8 cellular contexts compared by ENCODE assay signal in genomic region chr1:236064674-236065508, GRCh38. TPM values are rescaled to one million over a fixed set of nuclear protein-coding genes. Genes with fewer than 3 reads are reported as not detected.
DNase-seq lines count a peak whose midpoint lies in the region; ATAC-seq and TF ChIP-seq lines count a peak whose summit lies in the region.

TSS of gene NID1 (minus strand) at chr1:236065090. CDS start at chr1:236065079, 11 bp downstream.

- no peaks in the 10 kb centered on the region for H3K9me3 Mint-ChIP-seq in activated CD8-positive, alpha-beta memory T cell treated with anti-CD3 and anti-CD28 coated beads, Interleukin-2, amount 10 ng/mL, durations not matched to agents 7 days and 5 days (ENCODE audit: low read depth)
- no peaks in the 10 kb centered on the region for H3K9me3 Mint-ChIP-seq in memory B cell

- TF ChIP-seq EP300 in Ishikawa (IDR thresholded peaks at IDR 0.05; ENCODE audit: borderline replicate concordance): no peak

- peak; percentile 67 for ATAC-seq in activated CD8-positive, alpha-beta memory T cell treated with anti-CD3 and anti-CD28 coated beads, Interleukin-2, amount 10 ng/mL, durations not matched to agents 7 days and 5 days
- ATAC-seq in memory B cell (ENCODE audit: low read depth): no peak

- in situ Hi-C loops in endometrial microvascular endothelial cells (cut with HindIII; ENCODE audit: inconsistent ontology term, low pct_unique_long_range_greater_than_20kb, low sequenced_read_pairs): no loop called here

- peak within 1 kb of the TSS; percentile 40 for H3K27ac ChIP-seq in substantia nigra (ENCODE audit: low read depth, low read length, poor library complexity, severe bottlenecking)

- peaks cover 49% of the 10 kb centered on the region for H3K27me3 Mint-ChIP-seq in activated CD8-positive, alpha-beta memory T cell treated with anti-CD3 and anti-CD28 coated beads, Interleukin-2, amount 10 ng/mL, durations not matched to agents 7 days and 5 days
- H3K27me3 Mint-ChIP-seq in memory B cell: peaks cover 9% of the 10 kb centered on the region

- H3K4me3 Mint-ChIP-seq in activated CD8-positive, alpha-beta memory T cell treated with anti-CD3 and anti-CD28 coated beads, Interleukin-2, amount 10 ng/mL, durations not matched to agents 7 days and 5 days: peak within 1 kb of the TSS; percentile 41
- peak within 1 kb of the TSS; percentile 67 for H3K4me3 Mint-ChIP-seq in memory B cell

- no peak within 1 kb of the TSS for H3K27ac Mint-ChIP-seq in activated CD8-positive, alpha-beta memory T cell treated with anti-CD3 and anti-CD28 coated beads, Interleukin-2, amount 10 ng/mL, durations not matched to agents 7 days and 5 days
- H3K27ac Mint-ChIP-seq in memory B cell: peak within 1 kb of the TSS; percentile 38

- H3K36me3 Mint-ChIP-seq in activated CD8-positive, alpha-beta memory T cell treated with anti-CD3 and anti-CD28 coated beads, Interleukin-2, amount 10 ng/mL, durations not matched to agents 7 days and 5 days: no peaks in the 10 kb centered on the region
- H3K36me3 Mint-ChIP-seq in memory B cell: no peaks in the 10 kb centered on the region

- H3K4me1 Mint-ChIP-seq in activated CD8-positive, alpha-beta memory T cell treated with anti-CD3 and anti-CD28 coated beads, Interleukin-2, amount 10 ng/mL, durations not matched to agents 7 days and 5 days: peaks cover 20% of the 10 kb centered on the region
- peaks cover 11% of the 10 kb centered on the region for H3K4me1 Mint-ChIP-seq in memory B cell

- CTCF ChIA-PET in activated CD8-positive, alpha-beta memory T cell treated with anti-CD3 and anti-CD28 coated beads, Interleukin-2, amount 10 ng/mL, durations not matched to agents 7 days and 5 days (lab: Charles Lee): interaction anchor here (0.9 to 1.9 kb wide), 3 partner anchors 28 to 92 kb away, joined by 3 to 5 read pairs (median 4); no protein-coding TSS in a partner anchor

- no peak for TF ChIP-seq RAD21 in Ishikawa (IDR thresholded peaks at IDR 0.05; ENCODE audit: low read depth)

- DNase-seq in SIG-M5 treated with dmso at 0.1 percent for 504 hours (lab: John Stamatoyannopoulos, UW; ENCODE audit: unreplicated experiment) (peak; percentile 17), SIG-M5 (lab: John Stamatoyannopoulos, UW) (no peak), memory B cell (ENCODE audit: low spot score in 2 of 2) (peak in 1 of 2 donors; percentile 48), substantia nigra (lab: John Stamatoyannopoulos, UW) (peak in 38 of 49 donors; percentile 11 to 80 (median 44)), UCSD-AML1 (lab: John Stamatoyannopoulos, UW; ENCODE audit: unreplicated experiment) (no peak)
- peak; percentile 45 for DNase-seq in activated CD8-positive, alpha-beta memory T cell treated with anti-CD3 and anti-CD28 coated beads, Interleukin-2, amount 10 ng/mL, durations not matched to agents 7 days and 5 days

TF ChIP-seq in Ishikawa, 13 proteins besides CTCF, POLR2A, EP300 and RAD21:
- TF ChIP-seq NFIC (IDR thresholded peaks at IDR 0.05) (no peak), YY1 (IDR thresholded peaks at IDR 0.05; ENCODE audit: low read depth) (0 out of 2 replicates have a peak, but pooled peaks have one; percentile 38), EGR1 (IDR thresholded peaks at IDR 0.05) (no peak), TCF12 (IDR thresholded peaks at IDR 0.05; ENCODE audit: low read depth) (no peak), FOXM1 (IDR thresholded peaks at IDR 0.05; ENCODE audit: borderline replicate concordance, low read depth) (no peak), CREB1 (IDR thresholded peaks at IDR 0.05; ENCODE audit: low read depth) (no peak), TAF1 (IDR thresholded peaks at IDR 0.05; ENCODE audit: low read depth) (no peak), MAX (IDR thresholded peaks at IDR 0.05) (peak; percentile 44; the same call in 1 of the 2 replicates), TEAD4 (IDR thresholded peaks at IDR 0.05) (no peak), CEBPB (IDR thresholded peaks at IDR 0.05) (no peak)
- TF ChIP-seq, protein P1, sequence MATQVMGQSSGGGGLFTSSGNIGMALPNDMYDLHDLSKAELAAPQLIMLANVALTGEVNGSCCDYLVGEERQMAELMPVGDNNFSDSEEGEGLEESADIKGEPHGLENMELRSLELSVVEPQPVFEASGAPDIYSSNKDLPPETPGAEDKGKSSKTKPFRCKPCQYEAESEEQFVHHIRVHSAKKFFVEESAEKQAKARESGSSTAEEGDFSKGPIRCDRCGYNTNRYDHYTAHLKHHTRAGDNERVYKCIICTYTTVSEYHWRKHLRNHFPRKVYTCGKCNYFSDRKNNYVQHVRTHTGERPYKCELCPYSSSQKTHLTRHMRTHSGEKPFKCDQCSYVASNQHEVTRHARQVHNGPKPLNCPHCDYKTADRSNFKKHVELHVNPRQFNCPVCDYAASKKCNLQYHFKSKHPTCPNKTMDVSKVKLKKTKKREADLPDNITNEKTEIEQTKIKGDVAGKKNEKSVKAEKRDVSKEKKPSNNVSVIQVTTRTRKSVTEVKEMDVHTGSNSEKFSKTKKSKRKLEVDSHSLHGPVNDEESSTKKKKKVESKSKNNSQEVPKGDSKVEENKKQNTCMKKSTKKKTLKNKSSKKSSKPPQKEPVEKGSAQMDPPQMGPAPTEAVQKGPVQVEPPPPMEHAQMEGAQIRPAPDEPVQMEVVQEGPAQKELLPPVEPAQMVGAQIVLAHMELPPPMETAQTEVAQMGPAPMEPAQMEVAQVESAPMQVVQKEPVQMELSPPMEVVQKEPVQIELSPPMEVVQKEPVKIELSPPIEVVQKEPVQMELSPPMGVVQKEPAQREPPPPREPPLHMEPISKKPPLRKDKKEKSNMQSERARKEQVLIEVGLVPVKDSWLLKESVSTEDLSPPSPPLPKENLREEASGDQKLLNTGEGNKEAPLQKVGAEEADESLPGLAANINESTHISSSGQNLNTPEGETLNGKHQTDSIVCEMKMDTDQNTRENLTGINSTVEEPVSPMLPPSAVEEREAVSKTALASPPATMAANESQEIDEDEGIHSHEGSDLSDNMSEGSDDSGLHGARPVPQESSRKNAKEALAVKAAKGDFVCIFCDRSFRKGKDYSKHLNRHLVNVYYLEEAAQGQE (IDR thresholded peaks at IDR 0.05; ENCODE audit: low read depth): no peak
TF ChIP-seq in Ishikawa: peak in this region for 2.

RNA-seq across cellular contexts. Expression of gene NID1, which starts in this region (rescaled TPM):
- total RNA-seq in activated CD8-positive, alpha-beta memory T cell treated with anti-CD3 and anti-CD28 coated beads, Interleukin-2, amount 10 ng/mL, durations not matched to agents 7 days and 5 days: under 1 TPM; 0.38 to 0.52 TPM
- total RNA-seq in endometrial microvascular endothelial cells (ENCODE audit: inconsistent ontology term): 31.2 TPM

Comparison
In these comparisons a context has a peak if more than half of its experiments do, and no peak if none do; other contexts are left out.
1. RNA of gene NID1 (total RNA-seq): 31.2 TPM in endometrial microvascular endothelial cells (single experiment); 0.38 to 0.52 TPM in activated CD8-positive, alpha-beta memory T cell treated with anti-CD3 and anti-CD28 coated beads, Interleukin-2, amount 10 ng/mL, durations not matched to agents 7 days and 5 days; every median in the first group is over 10 times any median in the second.
2. DNase-seq: peak in SIG-M5 treated with dmso at 0.1 percent for 504 hours (single experiment) and substantia nigra (38 of 49); none in SIG-M5 (single experiment) and UCSD-AML1 (single experiment).
3. Peak in DNase-seq and ATAC-seq in activated CD8-positive, alpha-beta memory T cell treated with anti-CD3 and anti-CD28 coated beads, Interleukin-2, amount 10 ng/mL, durations not matched to agents 7 days and 5 days; RNA of the gene not detected or under 1 TPM.